Comparison of ENCODE assay signal across 8 cellular contexts in genomic region chr11:27718853-27719574, GRCh38. TPM values are rescaled to one million over a fixed set of nuclear protein-coding genes. Genes with fewer than 3 reads are reported as not detected.
DNase-seq lines count a peak whose midpoint lies in the region; ATAC-seq, FAIRE-seq and TF ChIP-seq lines count a peak whose summit lies in the region.

No MANE protein-coding gene starts in this region.

- CTCF ChIA-PET in CD4-positive, alpha-beta T cell (lab: Charles Lee), result no interaction called here

- H3K4me3 Mint-ChIP-seq in GM23338, result peak overlapping the region; percentile 95
- no peak overlapping the region for H3K4me3 Mint-ChIP-seq in CD4-positive, alpha-beta T cell

- peaks cover 43% of the 10 kb centered on the region for H3K27me3 Mint-ChIP-seq in GM23338 (ENCODE audit: insufficient read depth, low read depth, poor library complexity)
- peaks cover 91% of the 10 kb centered on the region for H3K27me3 Mint-ChIP-seq in CD4-positive, alpha-beta T cell

- no peaks in the 10 kb centered on the region; the same call in 2 of the 3 replicates for H3K9me3 Mint-ChIP-seq in GM23338
- peaks cover 12% of the 10 kb centered on the region for H3K9me3 Mint-ChIP-seq in CD4-positive, alpha-beta T cell

- no peak for TF ChIP-seq POLR2A in GM12892 (IDR thresholded peaks at IDR 0.05; ENCODE audit: low read depth, low read length)

- no peak for FAIRE-seq in GM12892 (lab: Jason Lieb, UNC)

- H3K27ac ChIP-seq in GM23338 (ENCODE audit: low read depth), result peak overlapping the region; percentile 99
- no peak overlapping the region for H3K27ac ChIP-seq in CD4-positive, alpha-beta T cell (ENCODE audit: low read depth, low read length)

- ATAC-seq in GM23338 (peak; percentile 32), sciatic nerve (peak; percentile 56), GM18511 (IDR thresholded peaks at IDR 0.05; ENCODE audit: unreplicated experiment) (no peak), HG02852 (IDR thresholded peaks at IDR 0.05; ENCODE audit: unreplicated experiment) (no peak)
- no peak for ATAC-seq in CD4-positive, alpha-beta T cell (ENCODE audit: poor library complexity)

- TF ChIP-seq CTCF in GM23338 (conservative IDR thresholded peaks at IDR 0.05; ENCODE audit: low read depth in 2 of 2), result no peak
- no peak for TF ChIP-seq CTCF in CD4-positive, alpha-beta T cell (IDR thresholded peaks at IDR 0.05)

- no peaks in the 10 kb centered on the region for H4K20me1 ChIP-seq in GM23338 (replicated peaks; ENCODE audit: insufficient read depth)

- H3K9me2 ChIP-seq in GM23338 (ENCODE audit: insufficient read depth), result no peaks in the 10 kb centered on the region

- H3K36me3 Mint-ChIP-seq in GM23338 (ENCODE audit: low read depth), result no peaks in the 10 kb centered on the region
- no peaks in the 10 kb centered on the region for H3K36me3 Mint-ChIP-seq in CD4-positive, alpha-beta T cell (ENCODE audit: low read depth)

- no peaks in the 10 kb centered on the region for H3K79me2 ChIP-seq in GM23338 (replicated peaks; ENCODE audit: insufficient read depth)

- H3K36me3 ChIP-seq in GM23338 (ENCODE audit: insufficient read depth), result no peaks in the 10 kb centered on the region

- peak overlapping the region; percentile 100 for H3K4me2 ChIP-seq in GM23338

- H3K9me3 ChIP-seq in CD4-positive, alpha-beta T cell (ENCODE audit: control insufficient read depth, low read length), result peaks cover 13% of the 10 kb centered on the region

- H3F3A ChIP-seq in GM23338 (replicated peaks; ENCODE audit: low read depth), result peaks cover 17% of the 10 kb centered on the region; the same call in 1 of the 2 replicates

- peak overlapping the region; percentile 91 for H2AFZ ChIP-seq in GM23338

- peak overlapping the region; percentile 100 for H3K27ac Mint-ChIP-seq in GM23338
- no peak overlapping the region for H3K27ac Mint-ChIP-seq in CD4-positive, alpha-beta T cell

- H3K27me3 ChIP-seq in GM23338 (ENCODE audit: insufficient read depth), result peaks cover 38% of the 10 kb centered on the region
- H3K27me3 ChIP-seq in CD4-positive, alpha-beta T cell (ENCODE audit: control insufficient read depth, insufficient read depth, low read length), result peaks cover 74% of the 10 kb centered on the region

- peak; percentile 80 for DNase-seq in GM23338 (ENCODE audit: low spot score)
- DNase-seq in SK-MEL-5 (ENCODE audit: low read depth, low spot score), result peak; percentile 19
- DNase-seq in glomerular visceral epithelial cell (ENCODE audit: extremely low spot score), result peak; percentile 64
- DNase-seq in sciatic nerve (ENCODE audit: low spot score), result no peak
- DNase-seq in CD4-positive, alpha-beta T cell, result no peak
- no peak for DNase-seq in GM12892 (ENCODE audit: insufficient read length)

- H3K4me3 ChIP-seq in GM23338, result peak overlapping the region; percentile 82

- H3K4me1 Mint-ChIP-seq in GM23338, result peaks cover 37% of the 10 kb centered on the region
- H3K4me1 Mint-ChIP-seq in CD4-positive, alpha-beta T cell (ENCODE audit: low read depth), result peaks cover 5% of the 10 kb centered on the region

- POLR2A ChIA-PET in CD4-positive, alpha-beta T cell (lab: Charles Lee), result no interaction called here

- intact Hi-C loops in sciatic nerve (cut with DNase I), result no loop called here
- intact Hi-C loops in CD4-positive, alpha-beta T cell (cut with DNase I, micrococcal nuclease), result no loop called here

- in situ Hi-C loops in SK-MEL-5 (cut with HindIII; ENCODE audit: low pct_unique_long_range_greater_than_20kb, low sequenced_read_pairs), result no loop called here

- peaks cover 30% of the 10 kb centered on the region for H3K4me1 ChIP-seq in GM23338 (ENCODE audit: insufficient read depth)

TF ChIP-seq in GM23338, 12 proteins besides CTCF, POLR2A, EP300 and RAD21:
- no peak for TF ChIP-seq EZH2phosphoT487 (IDR thresholded peaks at IDR 0.05; ENCODE audit: unreplicated experiment)
- TF ChIP-seq STAT1 (IDR thresholded peaks at IDR 0.05; ENCODE audit: unreplicated experiment), result no peak
- TF ChIP-seq ZNF331 (CRISPR knock-in tag; IDR thresholded peaks at IDR 0.05; ENCODE audit: low read depth), result no peak
- TF ChIP-seq REST (IDR thresholded peaks at IDR 0.05; ENCODE audit: unreplicated experiment), result peak; percentile 56
- no peak for TF ChIP-seq ZNF114 (CRISPR knock-in tag; IDR thresholded peaks at IDR 0.05)

RNA-seq across cellular contexts. Expression of gene BDNF, which starts 18.8 kb away (rescaled TPM):
- total RNA-seq in GM23338 (2014; rRNA removed; shearing (Covaris generic)), result 5.1 and 6.8 TPM in 2 replicates
- 4.2 and 5.2 TPM in 2 replicates for polyA plus RNA-seq in GM23338 (2016; fragmentation: Nextera tagmentation; extraction: Ambion mirVana)
- 0.37 and 0.66 TPM in 2 replicates for total RNA-seq in SK-MEL-5 (2014; rRNA removed; shearing (Covaris generic))
- 0.63 and 0.72 TPM in 2 replicates for polyA plus RNA-seq in SK-MEL-5 (2015; cell fraction: cytosol; rRNA removed)
- polyA plus RNA-seq in SK-MEL-5 (2015; cell fraction: nucleus; rRNA removed), result 0.38 TPM in 1 of 2 replicates, not detected in the other
- 0.18 TPM for total RNA-seq in sciatic nerve
- total RNA-seq in CD4-positive, alpha-beta T cell, result not detected
- polyA plus RNA-seq in GM12892 (2012; ENCODE audit: missing spikeins), result not detected

Comparison
In these comparisons a context has a peak if more than half of its experiments do, and no peak if none do; other contexts are left out.
1. ATAC-seq: peak in GM23338 (single experiment) and sciatic nerve (single experiment); none in GM18511 (single experiment), CD4-positive, alpha-beta T cell (single experiment) and HG02852 (single experiment).
2. DNase-seq: peak in GM23338 (single experiment), SK-MEL-5 (single experiment) and glomerular visceral epithelial cell (single experiment); none in sciatic nerve (single experiment), CD4-positive, alpha-beta T cell (0 of 10) and GM12892 (single experiment).